In genomic region chr10:127694580-127695193, GRCh38 we compare ENCODE assay signal across 7 cellular contexts.
A peak's percentile ranks its signal among the peaks of the same experiment; 100 is the strongest.
DNase-seq lines count a peak whose midpoint lies in the region; ATAC-seq and TF ChIP-seq lines count a peak whose summit lies in the region.

No MANE protein-coding gene starts in this region.

- no peaks in the 10 kb centered on the region for H3K27me3 ChIP-seq in GM06990 (replicated peaks; ENCODE audit: control insufficient read depth, insufficient read depth, low read length)

- in situ Hi-C loops in astrocyte of the cerebellum (cut with HindIII; ENCODE audit: low sequenced_read_pairs), result no loop called here

- H3K4me3 ChIP-seq in GM06990 (replicated peaks; ENCODE audit: low read depth, low read length) (no peak overlapping the region), astrocyte of the cerebellum (ENCODE audit: low read depth, low read length) (no peak overlapping the region), retinal pigment epithelial cell (ENCODE audit: low read length) (no peak overlapping the region)

- H3K36me3 ChIP-seq in GM06990 (ENCODE audit: control insufficient read depth, insufficient read depth, low read length), result no peaks in the 10 kb centered on the region

- TF ChIP-seq CTCF in GM06990 (IDR thresholded peaks at IDR 0.05; ENCODE audit: insufficient read depth, low read length, poor library complexity, severe bottlenecking) (peak; percentile 62), astrocyte of the cerebellum (IDR thresholded peaks at IDR 0.05; ENCODE audit: low read depth, low read length, missing control alignments) (peak; percentile 28), retinal pigment epithelial cell (conservative IDR thresholded peaks at IDR 0.05; ENCODE audit: low read depth, low read length) (peak; percentile 26)

- ATAC-seq in GM21526 (IDR thresholded peaks at IDR 0.05; ENCODE audit: low FRiP score, unreplicated experiment), result peak; percentile 78
- ATAC-seq in HG02678 (IDR thresholded peaks at IDR 0.05; ENCODE audit: unreplicated experiment), result no peak

- DNase-seq in GM06990 (ENCODE audit: extremely low read depth, insufficient read length), result no peak
- DNase-seq in NCI-H1092 (lab: John Stamatoyannopoulos, UW), result peak; percentile 16
- DNase-seq in astrocyte of the cerebellum (ENCODE audit: low read depth), result no peak
- DNase-seq in retinal pigment epithelial cell (ENCODE audit: low read depth), result no peak
- DNase-seq in T-helper 9 cell, result no peak
